ENCODE assay signal across 8 cellular contexts in genomic region chr17:28041068-28041843, GRCh38. TPM values are rescaled to one million over a fixed set of nuclear protein-coding genes. Genes with fewer than 3 reads are reported as not detected.
DNase-seq lines count a peak whose midpoint lies in the region; ATAC-seq and TF ChIP-seq lines count a peak whose summit lies in the region.

No MANE protein-coding gene starts in this region.

- TF ChIP-seq CTCF in suprapubic skin (IDR thresholded peaks at IDR 0.05): no peak

- H3K9ac ChIP-seq in SK-N-MC (ENCODE audit: insufficient read length): no peak overlapping the region

- peak overlapping the region; percentile 81 for H3K27ac Mint-ChIP-seq in activated naive CD4-positive, alpha-beta T cell treated with anti-CD3 and anti-CD28 coated beads, Interleukin-2, amount 50 U/mL, for 24 hours

- peaks cover 4% of the 10 kb centered on the region for H3K9me3 Mint-ChIP-seq in activated naive CD4-positive, alpha-beta T cell treated with anti-CD3 and anti-CD28 coated beads, Interleukin-2, amount 50 U/mL, for 24 hours

- DNase-seq in NCI-H1048 (lab: John Stamatoyannopoulos, UW) (peak; percentile 97), SK-N-MC (ENCODE audit: low read depth, low spot score) (peak; percentile 98), globus pallidus (ENCODE audit: low spot score) (peak; percentile 100), nucleus accumbens (lab: John Stamatoyannopoulos, UW) (peak; percentile 82 to 99 (median 98)), suprapubic skin (ENCODE audit: low spot score in 2 of 2) (peak; percentile 100)

- peak overlapping the region; percentile 99 for H3K4me3 ChIP-seq in GM08714 (ENCODE audit: low read length)
- peak overlapping the region; percentile 82 for H3K4me3 ChIP-seq in SK-N-MC
- H3K4me3 ChIP-seq in suprapubic skin: peak overlapping the region; percentile 87

- ATAC-seq in HG02588 (IDR thresholded peaks at IDR 0.05; ENCODE audit: unreplicated experiment): peak; percentile 92

- peak overlapping the region; percentile 89 for H3K4me3 Mint-ChIP-seq in activated naive CD4-positive, alpha-beta T cell treated with anti-CD3 and anti-CD28 coated beads, Interleukin-2, amount 50 U/mL, for 24 hours

- H3K27ac ChIP-seq in SK-N-MC: no peak overlapping the region
- peak overlapping the region; percentile 82 for H3K27ac ChIP-seq in suprapubic skin

- H3K4me1 Mint-ChIP-seq in activated naive CD4-positive, alpha-beta T cell treated with anti-CD3 and anti-CD28 coated beads, Interleukin-2, amount 50 U/mL, for 24 hours: peaks cover 62% of the 10 kb centered on the region

- no peaks in the 10 kb centered on the region for H3K9me3 ChIP-seq in SK-N-MC (ENCODE audit: low read depth, low read length)
- no peaks in the 10 kb centered on the region for H3K9me3 ChIP-seq in suprapubic skin

- H3K4me1 ChIP-seq in suprapubic skin: peaks cover 37% of the 10 kb centered on the region

- H3K36me3 Mint-ChIP-seq in activated naive CD4-positive, alpha-beta T cell treated with anti-CD3 and anti-CD28 coated beads, Interleukin-2, amount 50 U/mL, for 24 hours: no peaks in the 10 kb centered on the region

- no peak for TF ChIP-seq POLR2A in suprapubic skin (IDR thresholded peaks at IDR 0.05)

- no peaks in the 10 kb centered on the region for H3K27me3 Mint-ChIP-seq in activated naive CD4-positive, alpha-beta T cell treated with anti-CD3 and anti-CD28 coated beads, Interleukin-2, amount 50 U/mL, for 24 hours

- no peak for TF ChIP-seq EP300 in suprapubic skin (IDR thresholded peaks at IDR 0.05)

- under 1% methylated on average over 38 of the region's 43 CpGs for WGBS in suprapubic skin

- no peaks in the 10 kb centered on the region for H3K36me3 ChIP-seq in SK-N-MC (ENCODE audit: insufficient read depth, low read length)
- no peaks in the 10 kb centered on the region for H3K36me3 ChIP-seq in suprapubic skin

- no peaks in the 10 kb centered on the region for H3K27me3 ChIP-seq in suprapubic skin

RNA-seq across cellular contexts. Expression of gene NLK, which starts 1.2 kb away (rescaled TPM):
- 10 to 100 TPM in 2 of 4 donors, 1 to 10 TPM in 2; 7.7 to 20.8 (median 11.5) TPM for total RNA-seq in suprapubic skin
